In genomic region chr19:1446713-1447564, GRCh38 we compare ENCODE assay signal across 10 cellular contexts. TPM values are rescaled to one million over a fixed set of nuclear protein-coding genes. Genes with fewer than 3 reads are reported as not detected.
A peak's percentile ranks its signal among the peaks of the same experiment; 100 is the strongest.
DNase-seq lines count a peak whose midpoint lies in the region; ATAC-seq and TF ChIP-seq lines count a peak whose summit lies in the region.
"Had no signal": no experiment of that assay in that cellular context is flagged by ENCODE, and none has a peak within 500 bp of the region (broad histone marks: within the 10 kb centered on the region; RNA-seq: fewer than 3 reads in every experiment).

No MANE protein-coding gene starts in this region.

- WGBS in SK-N-SH (ENCODE audit: low lambda C conversion rate) = 6% methylated on average over 22 of the region's 65 CpGs

- H3K27me3 ChIP-seq in SK-N-SH (ENCODE audit: insufficient read depth) = no peaks in the 10 kb centered on the region
- no peaks in the 10 kb centered on the region for H3K27me3 ChIP-seq in neural cell (ENCODE audit: insufficient read depth, low read depth, low read length)
- H3K27me3 ChIP-seq in upper lobe of right lung = peaks cover 67% of the 10 kb centered on the region

- TF ChIP-seq EP300 in SK-N-SH (IDR thresholded peaks at IDR 0.05; ENCODE audit: borderline replicate concordance in 1 of 2, low read depth in 1 of 2, low read length in 1 of 2) (no peak), neural cell (conservative IDR thresholded peaks at IDR 0.05; ENCODE audit: poor library complexity, severe bottlenecking) (no peak)

- H3K9me3 ChIP-seq in SK-N-SH (no peaks in the 10 kb centered on the region), HEK293 (ENCODE audit: control insufficient read depth, insufficient read depth, low read depth, low read length) (no peaks in the 10 kb centered on the region), neural cell (ENCODE audit: low read length) (no peaks in the 10 kb centered on the region), upper lobe of right lung (no peaks in the 10 kb centered on the region)
- H3K9me3 ChIP-seq: tibial artery had no signal

- intact Hi-C loops in upper lobe of right lung (cut with DNase I) = no loop called here

- TF ChIP-seq CTCF in SK-N-SH (IDR thresholded peaks at IDR 0.05) (no peak), HEK293 (tag by site-specific recombination; IDR thresholded peaks at IDR 0.05) (no peak), neural cell (IDR thresholded peaks at IDR 0.05; ENCODE audit: poor library complexity, severe bottlenecking) (no peak), upper lobe of right lung (IDR thresholded peaks at IDR 0.05) (no peak)

- H3K9me2 ChIP-seq in SK-N-SH (no peaks in the 10 kb centered on the region), neural cell (ENCODE audit: insufficient read depth, low read length) (no peaks in the 10 kb centered on the region)

- H3K27ac ChIP-seq in SK-N-SH (ENCODE audit: low read depth in 2 of 2, low read length in 1 of 2) (peak overlapping the region in 1 of 2 experiments; percentile 58; a peak in 1 of 4 replicates), HEK293 (ENCODE audit: extremely low read depth, low read depth, low read length) (no peak overlapping the region), neural cell (ENCODE audit: low read length) (peak overlapping the region; percentile 86), upper lobe of right lung (no peak overlapping the region)
- H3K27ac ChIP-seq: tibial artery had no signal

- CTCF ChIA-PET in SK-N-SH (lab: Yijun Ruan, JAX) = interaction anchor here (1.1 to 1.2 kb wide), 2 partner anchors 10 to 131 kb away, joined by 3 to 4 read pairs; no protein-coding TSS in a partner anchor
- CTCF ChIA-PET in HEK293 (lab: Yijun Ruan, JAX) = interaction anchor here (0.6 kb wide), 2 partner anchors 20 to 289 kb away, joined by 3 read pairs; no protein-coding TSS in a partner anchor

- peak; percentile 73 for DNase-seq in SK-N-SH
- DNase-seq in cerebellar cortex (ENCODE audit: low spot score) = peak; percentile 51
- no peak for DNase-seq in upper lobe of right lung
- no peak for DNase-seq in NCI-H345 (lab: John Stamatoyannopoulos, UW)
- DNase-seq: activated effector memory CD4-positive, alpha-beta T cell treated with Interleukin-2 at 50 U/mL for 16 hours; tibial artery had no signal

- H3K36me3 ChIP-seq in SK-N-SH (replicated peaks in 1 of 2; ENCODE audit: control insufficient read depth in 1 of 2, insufficient read depth in 2 of 2, low read length in 1 of 2) = peaks cover 9 to 13% of the 10 kb centered on the region in 2 experiments
- peaks cover 0 to 9% of the 10 kb centered on the region in 2 experiments; a peak in 2 of 3 replicates for H3K36me3 ChIP-seq in HEK293 (ENCODE audit: control insufficient read depth in 2 of 2, insufficient read depth in 1 of 2, low read length in 2 of 2)
- no peaks in the 10 kb centered on the region for H3K36me3 ChIP-seq in neural cell (ENCODE audit: insufficient read depth, low read length)
- peaks cover 11% of the 10 kb centered on the region for H3K36me3 ChIP-seq in upper lobe of right lung

- ATAC-seq in SK-N-SH treated with all-trans-retinoic acid at 6 μM for 48 hours (no peak), esophagus mucosa (no peak), upper lobe of right lung (no peak)

- POLR2A ChIA-PET in SK-N-SH (lab: Yijun Ruan, JAX) (interaction anchor here (0.9 kb wide), 1 partner anchor 178 kb away, joined by 5 read pairs; the partner anchor contains the start of gene CIRBP), HEK293 (lab: Yijun Ruan, JAX) (interaction anchor here (0.6 to 0.7 kb wide), 2 partner anchors 9 to 10 kb away, joined by 3 to 4 read pairs; no protein-coding TSS in a partner anchor)

- H3K9ac ChIP-seq in SK-N-SH = no peak overlapping the region
- peak overlapping the region; percentile 80 for H3K9ac ChIP-seq in neural cell (ENCODE audit: low read length)

- H2AFZ ChIP-seq in SK-N-SH (ENCODE audit: low read depth) (no peak overlapping the region), neural cell (ENCODE audit: low read depth, low read length) (peak overlapping the region; percentile 8)

- peak overlapping the region; percentile 90 for H3K4me2 ChIP-seq in SK-N-SH
- H3K4me2 ChIP-seq in neural cell (ENCODE audit: low read length) = peak overlapping the region; percentile 78

- H3K4me1 ChIP-seq in SK-N-SH (ENCODE audit: control insufficient read depth in 1 of 2, insufficient read depth in 2 of 2, low read depth in 1 of 2, low read length in 1 of 2) (peaks cover 3 to 37% of the 10 kb centered on the region in 2 experiments; a peak in 2 of 4 replicates), HEK293 (ENCODE audit: control insufficient read depth, insufficient read depth, low read length) (peaks cover 7% of the 10 kb centered on the region; the same call in 1 of the 2 replicates), upper lobe of right lung (peaks cover 17% of the 10 kb centered on the region)

- H3K4me3 ChIP-seq in SK-N-SH (ENCODE audit: low read depth in 2 of 2, low read length in 1 of 2) (peak overlapping the region; percentile 64 to 68), HEK293 (ENCODE audit: low read depth, low read length) (no peak overlapping the region), neural cell (ENCODE audit: low read length) (peak overlapping the region; percentile 77), upper lobe of right lung (no peak overlapping the region)

- H4K20me1 ChIP-seq in SK-N-SH (ENCODE audit: insufficient read depth) (peaks cover 46% of the 10 kb centered on the region), neural cell (ENCODE audit: insufficient read depth) (no peaks in the 10 kb centered on the region)

- H3F3A ChIP-seq in SK-N-SH (replicated peaks; ENCODE audit: insufficient read depth) = peaks cover 40% of the 10 kb centered on the region
- H3F3A ChIP-seq in neural cell (ENCODE audit: insufficient read depth, low read length, poor library complexity, severe bottlenecking) = peaks cover 4% of the 10 kb centered on the region

- TF ChIP-seq RAD21 in SK-N-SH (IDR thresholded peaks at IDR 0.05; ENCODE audit: low read length) (no peak), neural cell (conservative IDR thresholded peaks at IDR 0.05) (no peak)

- H3K79me2 ChIP-seq in SK-N-SH (ENCODE audit: insufficient read depth) (peaks cover 3% of the 10 kb centered on the region), neural cell (replicated peaks; ENCODE audit: insufficient read depth, low read length) (peaks cover 48% of the 10 kb centered on the region)

TF ChIP-seq in SK-N-SH, 30 proteins besides CTCF, POLR2A, EP300 and RAD21 (continues in another document):
- TF ChIP-seq ELF1 (IDR thresholded peaks at IDR 0.05) (no peak), CHD2 (IDR thresholded peaks at IDR 0.05; ENCODE audit: low read length, partially characterized antibody) (no peak)

TF ChIP-seq in SK-N-SH treated with all-trans-retinoic acid at 6 μM for 48 hours, 23 proteins besides CTCF, POLR2A, EP300 and RAD21 (continues in another document):
- no peak for TF ChIP-seq SNAI2 (CRISPR knock-in tag; IDR thresholded peaks at IDR 0.05)
- TF ChIP-seq GLIS3 (CRISPR knock-in tag; IDR thresholded peaks at IDR 0.05) = no peak
- TF ChIP-seq ZFP30 (CRISPR knock-in tag; IDR thresholded peaks at IDR 0.05) = no peak
- no peak for TF ChIP-seq RARB (CRISPR knock-in tag; IDR thresholded peaks at IDR 0.05)
- no peak for TF ChIP-seq ISL1 (CRISPR knock-in tag; IDR thresholded peaks at IDR 0.05)
- no peak for TF ChIP-seq ZC3H10 (CRISPR knock-in tag; IDR thresholded peaks at IDR 0.05)

TF ChIP-seq in HEK293, 187 proteins besides CTCF, POLR2A, EP300 and RAD21 (continues in another document):
- TF ChIP-seq ZSCAN30 (tag by site-specific recombination; IDR thresholded peaks at IDR 0.05) (no peak), ZNF837 (tag by site-specific recombination; IDR thresholded peaks at IDR 0.05) (no peak), ZNF670 (tag by site-specific recombination; IDR thresholded peaks at IDR 0.05; ENCODE audit: low read depth) (no peak), ZNF629 (tag by site-specific recombination; IDR thresholded peaks at IDR 0.05) (no peak), ZBTB48 (tag by site-specific recombination; IDR thresholded peaks at IDR 0.05) (no peak), SP2 (tag by site-specific recombination; IDR thresholded peaks at IDR 0.05) (peak; percentile 51)

TF ChIP-seq in neural cell, 6 proteins besides CTCF, POLR2A, EP300 and RAD21 (continues in another document):
- no peak for TF ChIP-seq POLR2AphosphoS5 (IDR thresholded peaks at IDR 0.05)

RNA-seq across cellular contexts. Expression of gene APC2, which starts 3.0 kb away (rescaled TPM):
- polyA plus RNA-seq in SK-N-SH (2012; rRNA removed) (1.3 and 1.8 TPM in 2 replicates), neural cell (50.5 and 79.7 TPM in 2 replicates)
- 0.59 and 1.3 TPM in 2 replicates for polyA plus RNA-seq in SK-N-SH (2012; cell fraction: cytosol; rRNA removed)
- 4.1 and 5.2 TPM in 2 replicates for polyA plus RNA-seq in SK-N-SH (2012; cell fraction: nucleus; rRNA removed)
- polyA minus RNA-seq in neural cell = 302 and 348 TPM in 2 replicates
- total RNA-seq in esophagus mucosa (0.48 TPM), upper lobe of right lung (0.20 TPM)

RNA-seq across cellular contexts. Expression of gene RPS15, which starts 8.7 kb away (rescaled TPM):
- polyA plus RNA-seq in SK-N-SH (2012; rRNA removed) (2,836 and 3,749 TPM in 2 replicates), neural cell (452 and 591 TPM in 2 replicates)
- 2,019 and 3,381 TPM in 2 replicates for polyA plus RNA-seq in SK-N-SH (2012; cell fraction: cytosol; rRNA removed)
- 943 and 2,115 TPM in 2 replicates for polyA plus RNA-seq in SK-N-SH (2012; cell fraction: nucleus; rRNA removed)
- polyA minus RNA-seq in neural cell = 127 and 197 TPM in 2 replicates
- total RNA-seq in esophagus mucosa (1,167 TPM), upper lobe of right lung (841 TPM)

RNA-seq across cellular contexts. Expression of gene C19orf25, which starts 32.1 kb away (rescaled TPM):
- 23.4 and 25.3 TPM in 2 replicates for polyA plus RNA-seq in SK-N-SH (2012; rRNA removed)
- 11.5 and 20.3 TPM in 2 replicates for polyA plus RNA-seq in SK-N-SH (2012; cell fraction: cytosol; rRNA removed)
- 27.2 and 30.6 TPM in 2 replicates for polyA plus RNA-seq in SK-N-SH (2012; cell fraction: nucleus; rRNA removed)
- polyA plus RNA-seq in neural cell = 80.2 and 108 TPM in 2 replicates
- 33.8 and 39.9 TPM in 2 replicates for polyA minus RNA-seq in neural cell
- total RNA-seq in esophagus mucosa = 19.2 TPM
- 26.3 TPM for total RNA-seq in upper lobe of right lung

RNA-seq across cellular contexts. Expression of gene DAZAP1, which starts 39.6 kb away (rescaled TPM):
- polyA plus RNA-seq in SK-N-SH (2012; rRNA removed) (43.8 and 54.3 TPM in 2 replicates), neural cell (60.5 and 95.2 TPM in 2 replicates)
- polyA plus RNA-seq in SK-N-SH (2012; cell fraction: cytosol; rRNA removed) = 41.8 and 45.0 TPM in 2 replicates
- 102 and 111 TPM in 2 replicates for polyA plus RNA-seq in SK-N-SH (2012; cell fraction: nucleus; rRNA removed)
- 34.6 and 39.8 TPM in 2 replicates for polyA minus RNA-seq in neural cell
- total RNA-seq in esophagus mucosa (91.6 TPM), upper lobe of right lung (98.7 TPM)

RNA-seq across cellular contexts. Expression of gene PCSK4, which starts 43.2 kb away (rescaled TPM):
- polyA plus RNA-seq in SK-N-SH (2012; rRNA removed) = 5.8 and 6.6 TPM in 2 replicates
- polyA plus RNA-seq in SK-N-SH (2012; cell fraction: cytosol; rRNA removed) = 1.1 and 1.5 TPM in 2 replicates
- 69.2 and 138 TPM in 2 replicates for polyA plus RNA-seq in SK-N-SH (2012; cell fraction: nucleus; rRNA removed)
- 11.8 and 24.1 TPM in 2 replicates for polyA plus RNA-seq in neural cell
- 6.1 and 6.8 TPM in 2 replicates for polyA minus RNA-seq in neural cell
- 1.2 TPM for total RNA-seq in esophagus mucosa
- 4.3 TPM for total RNA-seq in upper lobe of right lung

Comparison
In these comparisons a context has a peak if more than half of its experiments do, and no peak if none do; other contexts are left out.
1. DNase-seq: peak in SK-N-SH (single experiment) and cerebellar cortex (single experiment); none in upper lobe of right lung (single experiment) and NCI-H345 (single experiment).
2. H3K4me3 ChIP-seq: peak in SK-N-SH (2 of 2) and neural cell (single experiment); none in HEK293 (single experiment) and upper lobe of right lung (single experiment).
3. Of the 4 proteins assayed by ChIP-seq in both HEK293 and SK-N-SH: peak only in HEK293: none; only in SK-N-SH: none; in both: REST; in neither: 3.